8 cellular contexts compared by ENCODE assay signal in the genomic region with DNA sequence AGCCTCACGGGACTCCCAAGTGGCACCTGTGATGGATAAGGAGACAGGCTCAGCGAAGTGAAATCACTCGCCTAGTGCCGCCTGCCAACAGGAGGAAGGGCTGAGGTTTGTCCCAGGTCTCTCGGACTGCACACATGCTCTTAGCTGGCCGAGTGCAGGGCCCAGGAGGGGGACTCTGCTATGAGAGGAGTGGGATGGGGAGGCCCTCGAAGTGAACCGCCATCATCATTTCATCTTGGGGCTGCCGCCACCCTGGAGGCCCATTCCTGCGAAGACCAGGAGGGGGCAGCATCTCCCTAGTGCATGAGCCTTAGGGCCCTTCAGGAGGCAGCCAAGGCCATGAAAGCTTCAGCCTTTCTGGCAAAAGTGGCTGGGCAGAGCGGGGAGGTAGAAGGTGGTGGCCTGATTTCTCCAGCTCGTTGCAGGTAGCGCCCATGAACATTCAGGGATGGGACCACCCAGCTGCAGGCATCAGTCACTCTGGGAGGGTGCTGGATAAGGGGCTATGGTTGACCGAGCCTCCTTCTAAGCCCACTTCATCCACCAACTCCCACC. TPM values are rescaled to one million over a fixed set of nuclear protein-coding genes. Genes with fewer than 3 reads are reported as not detected.
DNase-seq lines count a peak whose midpoint lies in the region; ATAC-seq and TF ChIP-seq lines count a peak whose summit lies in the region.

No MANE protein-coding gene starts in this region.

- H3K27ac Mint-ChIP-seq in CD14-positive monocyte = peak overlapping the region in 1 of 7 donors; percentile 50

- no peaks in the 10 kb centered on the region for H3K9me3 Mint-ChIP-seq in CD14-positive monocyte

- peak; percentile 62 for DNase-seq in CD14-positive monocyte (ENCODE audit: low spot score)
- DNase-seq in NCI-H2107 treated with DMSO at 0.1 percent for 48 hours (lab: John Stamatoyannopoulos, UW; ENCODE audit: unreplicated experiment) = peak; percentile 76
- DNase-seq in activated CD4-positive, CD25-positive, alpha-beta regulatory T cell treated with anti-CD3 and anti-CD28 coated beads, Interleukin-2, amount 50 U/mL, for 72 hours = peak; percentile 81
- DNase-seq in cardiac fibroblast (ENCODE audit: low read depth in 2 of 2) = peak; percentile 79 to 87
- DNase-seq in left colon = peak in 1 of 2 donors; percentile 77
- DNase-seq in stimulated activated CD4-positive, alpha-beta T cell treated with anti-CD3 and anti-CD28 coated beads, Interleukin-4, amount 100 ng/mL, for 4 hours = peak; percentile 61 to 75

- H3K4me3 ChIP-seq in cardiac fibroblast (replicated peaks in 1 of 2; ENCODE audit: low read depth in 2 of 2, low read length in 2 of 2) = no peak overlapping the region

- H3K4me1 Mint-ChIP-seq in CD14-positive monocyte = peaks cover 19% of the 10 kb centered on the region

- H3K27me3 Mint-ChIP-seq in CD14-positive monocyte (ENCODE audit: low read depth in 3 of 3) = peaks cover 0 to 2% (median 0%) of the 10 kb centered on the region in 3 donors

- peak; percentile 70 for ATAC-seq in GM21619 (IDR thresholded peaks at IDR 0.05; ENCODE audit: unreplicated experiment)
- peak; percentile 85 for ATAC-seq in left colon
- no peak for ATAC-seq in GM18517 (IDR thresholded peaks at IDR 0.05; ENCODE audit: unreplicated experiment)

- peaks cover 76 to 89% of the 10 kb centered on the region in 2 donors for H3K36me3 Mint-ChIP-seq in CD14-positive monocyte

- H3K4me3 Mint-ChIP-seq in CD14-positive monocyte = no peak overlapping the region

- intact Hi-C loops in CD14-positive monocyte (cut with micrococcal nuclease) (loop anchor here (5.0 kb wide), 2 partner anchors 42 to 92 kb away; no protein-coding TSS in a partner anchor), left colon (cut with DNase I, micrococcal nuclease) (loop anchor here (5.0 to 10.0 kb wide), 2 partner anchors 92 to 95 kb away; no protein-coding TSS in a partner anchor)

- TF ChIP-seq CTCF in CD14-positive monocyte (IDR thresholded peaks at IDR 0.05) (peak; percentile 85), cardiac fibroblast (IDR thresholded peaks at IDR 0.05; ENCODE audit: low read depth, low read length) (peak; percentile 99)

RNA-seq across cellular contexts. Expression of a gene that starts 17.3 kb away (rescaled TPM):
- polyA plus RNA-seq in CD14-positive monocyte = 100 to 1,000 TPM in 1 of 2 donors, 10 to 100 TPM in 1; 81.6 to 127 TPM
- total RNA-seq in left colon = 1 to 10 TPM; 3.3 to 7.7 TPM

RNA-seq across cellular contexts. Expression of a gene that starts 19.8 kb away (rescaled TPM):
- polyA plus RNA-seq in CD14-positive monocyte = 10 to 100 TPM; 35.6 to 40.7 TPM
- total RNA-seq in left colon = 10 to 100 TPM; 18.2 to 19.8 TPM
